ENCODE assay signal across 1 cellular context in genomic region chr1:77779529-77780281, GRCh38.
TF ChIP-seq lines count a peak whose summit lies in the region.

TSS of gene MIGA1 (plus strand) at chr1:77779649. CDS start at chr1:77783253, 3,604 bp downstream.

TF ChIP-seq in WTC11, 78 proteins besides CTCF, POLR2A, EP300 and RAD21 (continued from another document):
- TF ChIP-seq ZSCAN18 (CRISPR knock-in tag; IDR thresholded peaks at IDR 0.05) (no peak), TP53 (CRISPR knock-in tag; IDR thresholded peaks at IDR 0.05) (no peak), RORB (CRISPR knock-in tag; IDR thresholded peaks at IDR 0.05) (no peak), ATF2 (CRISPR knock-in tag; IDR thresholded peaks at IDR 0.05; ENCODE audit: borderline replicate concordance, low read depth) (no peak), ZNF671 (CRISPR knock-in tag; IDR thresholded peaks at IDR 0.05) (no peak), ERG (CRISPR knock-in tag; IDR thresholded peaks at IDR 0.05) (no peak), AFF4 (CRISPR knock-in tag; IDR thresholded peaks at IDR 0.05; ENCODE audit: borderline replicate concordance) (no peak), CBFB (CRISPR knock-in tag; IDR thresholded peaks at IDR 0.05; ENCODE audit: low read depth) (no peak), TEAD4 (CRISPR knock-in tag; IDR thresholded peaks at IDR 0.05) (no peak), MLX (CRISPR knock-in tag; IDR thresholded peaks at IDR 0.05) (no peak), EMX1 (CRISPR knock-in tag; IDR thresholded peaks at IDR 0.05) (no peak), ETV6 (CRISPR knock-in tag; IDR thresholded peaks at IDR 0.05) (no peak), SOX15 (CRISPR knock-in tag; IDR thresholded peaks at IDR 0.05) (no peak), IRF2 (CRISPR knock-in tag; IDR thresholded peaks at IDR 0.05; ENCODE audit: borderline replicate concordance, low read depth) (no peak), ATF6 (CRISPR knock-in tag; IDR thresholded peaks at IDR 0.05) (no peak), ZNF219 (CRISPR knock-in tag; IDR thresholded peaks at IDR 0.05; ENCODE audit: borderline replicate concordance) (no peak), NFYB (CRISPR knock-in tag; conservative IDR thresholded peaks at IDR 0.05; ENCODE audit: low read depth) (no peak; the same call in 1 of the 2 replicates), ZNF532 (CRISPR knock-in tag; IDR thresholded peaks at IDR 0.05; ENCODE audit: borderline replicate concordance) (no peak), JAZF1 (CRISPR knock-in tag; IDR thresholded peaks at IDR 0.05) (no peak), NFATC4 (CRISPR knock-in tag; IDR thresholded peaks at IDR 0.05) (no peak), ZNF121 (CRISPR knock-in tag; IDR thresholded peaks at IDR 0.05) (no peak), HMGXB4 (CRISPR knock-in tag; IDR thresholded peaks at IDR 0.05) (no peak), ELF4 (CRISPR knock-in tag; IDR thresholded peaks at IDR 0.05; ENCODE audit: low read depth) (no peak), USF2 (CRISPR knock-in tag; IDR thresholded peaks at IDR 0.05) (no peak), ZNF416 (CRISPR knock-in tag; IDR thresholded peaks at IDR 0.05) (no peak)
